Comparison of ENCODE assay signal across 8 cellular contexts in genomic region chr19:16075430-16076153, GRCh38. TPM values are rescaled to one million over a fixed set of nuclear protein-coding genes. Genes with fewer than 3 reads are reported as not detected.
DNase-seq lines count a peak whose midpoint lies in the region; ATAC-seq and TF ChIP-seq lines count a peak whose summit lies in the region.

No MANE protein-coding gene starts in this region.

- TF ChIP-seq CTCF in GM12864 (IDR thresholded peaks at IDR 0.05; ENCODE audit: low read depth, low read length, missing control alignments) (no peak), esophagus squamous epithelium (IDR thresholded peaks at IDR 0.05) (no peak), psoas muscle (IDR thresholded peaks at IDR 0.05) (no peak)

- H3K27ac ChIP-seq in SJCRH30 (no peak overlapping the region), esophagus squamous epithelium (peak overlapping the region; percentile 91 to 100 (median 99)), psoas muscle (peak overlapping the region; percentile 79)

- DNase-seq in GM12864 (ENCODE audit: low read depth): no peak
- no peak for DNase-seq in SJCRH30
- DNase-seq in esophagus squamous epithelium (lab: John Stamatoyannopoulos, UW): no peak
- no peak for DNase-seq in psoas muscle
- DNase-seq in NCI-H1092 (lab: John Stamatoyannopoulos, UW): no peak
- DNase-seq in COLO829 (ENCODE audit: low spot score): no peak

- TF ChIP-seq POLR2A in esophagus squamous epithelium (IDR thresholded peaks at IDR 0.05): no peak

- peak overlapping the region; percentile 77 for H3K4me3 ChIP-seq in GM12864 (ENCODE audit: low read depth, low read length)
- peak overlapping the region; percentile 83 for H3K4me3 ChIP-seq in SJCRH30
- H3K4me3 ChIP-seq in esophagus squamous epithelium: peak overlapping the region; percentile 59 to 91 (median 86)
- H3K4me3 ChIP-seq in psoas muscle: peak overlapping the region; percentile 67

- WGBS in esophagus squamous epithelium, 2 donors: 44 to 68% methylated on average over 6 to 13 of the region's 21 CpGs
- 27 to 34% (median 30%) methylated on average over 18 to 21 of the region's 21 CpGs for WGBS in psoas muscle, 3 donors

- H3K9me3 ChIP-seq in SJCRH30 (replicated peaks) (no peaks in the 10 kb centered on the region), esophagus squamous epithelium (no peaks in the 10 kb centered on the region), psoas muscle (no peaks in the 10 kb centered on the region)

- intact Hi-C loops in esophagus squamous epithelium (cut with DNase I): no loop called here
- intact Hi-C loops in psoas muscle (cut with DNase I): no loop called here

- peaks cover 6% of the 10 kb centered on the region for H3K4me1 ChIP-seq in SJCRH30
- peaks cover 37 to 98% (median 52%) of the 10 kb centered on the region in 3 donors for H3K4me1 ChIP-seq in esophagus squamous epithelium
- H3K4me1 ChIP-seq in psoas muscle: no peaks in the 10 kb centered on the region

- H3K27me3 ChIP-seq in SJCRH30 (no peaks in the 10 kb centered on the region), esophagus squamous epithelium (no peaks in the 10 kb centered on the region), psoas muscle (ENCODE audit: insufficient read depth in 3 of 3, low read length in 2 of 3) (peaks cover 0 to 45% (median 9%) of the 10 kb centered on the region in 3 donors)

- ATAC-seq in psoas muscle: no peak
- ATAC-seq in HG02763 (IDR thresholded peaks at IDR 0.05; ENCODE audit: unreplicated experiment): no peak
- no peak for ATAC-seq in HG03108 (IDR thresholded peaks at IDR 0.05; ENCODE audit: unreplicated experiment)

- H3K36me3 ChIP-seq in SJCRH30: peaks cover 5% of the 10 kb centered on the region
- peaks cover 3 to 32% (median 5%) of the 10 kb centered on the region in 3 donors for H3K36me3 ChIP-seq in esophagus squamous epithelium
- H3K36me3 ChIP-seq in psoas muscle (ENCODE audit: insufficient read depth in 1 of 2, low read depth in 1 of 2): no peaks in the 10 kb centered on the region

RNA-seq across cellular contexts. Expression of gene TPM4, which starts 0.7 kb away (rescaled TPM):
- total RNA-seq in SJCRH30 (2014; rRNA removed; shearing (Covaris generic)): 408 and 419 TPM in 2 replicates
- total RNA-seq in esophagus squamous epithelium: 100 to 1,000 TPM; 307 to 577 (median 369) TPM
- total RNA-seq in psoas muscle: 10 to 100 TPM; 30.5 to 57.3 (median 42.5) TPM
- 10 to 100 TPM; 24.3 to 43.2 (median 40.8) TPM for polyA plus RNA-seq in psoas muscle

RNA-seq across cellular contexts. Expression of gene RAB8A, which starts 36.1 kb away (rescaled TPM):
- 102 and 104 TPM in 2 replicates for total RNA-seq in SJCRH30 (2014; rRNA removed; shearing (Covaris generic))
- total RNA-seq in esophagus squamous epithelium: 10 to 100 TPM; 39.5 to 70.9 (median 46.4) TPM
- 10 to 100 TPM in 1 of 4 donors, 1 to 10 TPM in 3; 8.0 to 12.4 (median 8.9) TPM for total RNA-seq in psoas muscle
- 10 to 100 TPM in 1 of 3 donors, 1 to 10 TPM in 2; 7.1 to 13.0 (median 7.4) TPM for polyA plus RNA-seq in psoas muscle
